ENCODE assay signal across 1 cellular context in the genomic region with DNA sequence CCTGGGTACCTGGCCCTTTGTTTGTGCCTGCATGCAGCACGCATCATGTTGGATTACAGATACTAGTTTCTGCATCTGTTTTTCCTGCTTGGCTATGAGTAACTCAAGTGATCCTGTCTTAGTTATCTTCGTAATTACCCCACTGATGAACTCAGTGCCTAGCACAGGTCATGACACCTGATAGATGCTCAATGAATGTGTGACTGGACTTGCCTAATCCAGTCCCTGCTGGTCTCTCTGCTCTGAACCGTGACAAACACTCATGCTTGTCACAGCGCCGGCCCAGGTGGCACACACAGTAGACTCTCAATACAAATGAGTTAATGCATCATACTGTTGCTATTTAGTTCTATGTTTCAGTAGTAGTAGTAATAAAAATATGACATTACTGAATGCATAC.
TF ChIP-seq lines count a peak whose summit lies in the region.

No MANE protein-coding gene starts in this region.

TF ChIP-seq in GM23338, 12 proteins besides CTCF, POLR2A, EP300 and RAD21 (continued from another document):
- TF ChIP-seq, protein P1, sequence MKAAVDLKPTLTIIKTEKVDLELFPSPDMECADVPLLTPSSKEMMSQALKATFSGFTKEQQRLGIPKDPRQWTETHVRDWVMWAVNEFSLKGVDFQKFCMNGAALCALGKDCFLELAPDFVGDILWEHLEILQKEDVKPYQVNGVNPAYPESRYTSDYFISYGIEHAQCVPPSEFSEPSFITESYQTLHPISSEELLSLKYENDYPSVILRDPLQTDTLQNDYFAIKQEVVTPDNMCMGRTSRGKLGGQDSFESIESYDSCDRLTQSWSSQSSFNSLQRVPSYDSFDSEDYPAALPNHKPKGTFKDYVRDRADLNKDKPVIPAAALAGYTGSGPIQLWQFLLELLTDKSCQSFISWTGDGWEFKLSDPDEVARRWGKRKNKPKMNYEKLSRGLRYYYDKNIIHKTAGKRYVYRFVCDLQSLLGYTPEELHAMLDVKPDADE (IDR thresholded peaks at IDR 0.05), result no peak
- no peak for TF ChIP-seq STAT1 (IDR thresholded peaks at IDR 0.05; ENCODE audit: unreplicated experiment)
- TF ChIP-seq POLR2AphosphoS5 (IDR thresholded peaks at IDR 0.05; ENCODE audit: low read depth), result no peak
- TF ChIP-seq EZH2 (IDR thresholded peaks at IDR 0.05; ENCODE audit: low read depth, unreplicated experiment), result no peak
- TF ChIP-seq JUNB (IDR thresholded peaks at IDR 0.05; ENCODE audit: unreplicated experiment), result no peak
- no peak for TF ChIP-seq NANOG (IDR thresholded peaks at IDR 0.05; ENCODE audit: borderline replicate concordance)
- TF ChIP-seq, protein P2, sequence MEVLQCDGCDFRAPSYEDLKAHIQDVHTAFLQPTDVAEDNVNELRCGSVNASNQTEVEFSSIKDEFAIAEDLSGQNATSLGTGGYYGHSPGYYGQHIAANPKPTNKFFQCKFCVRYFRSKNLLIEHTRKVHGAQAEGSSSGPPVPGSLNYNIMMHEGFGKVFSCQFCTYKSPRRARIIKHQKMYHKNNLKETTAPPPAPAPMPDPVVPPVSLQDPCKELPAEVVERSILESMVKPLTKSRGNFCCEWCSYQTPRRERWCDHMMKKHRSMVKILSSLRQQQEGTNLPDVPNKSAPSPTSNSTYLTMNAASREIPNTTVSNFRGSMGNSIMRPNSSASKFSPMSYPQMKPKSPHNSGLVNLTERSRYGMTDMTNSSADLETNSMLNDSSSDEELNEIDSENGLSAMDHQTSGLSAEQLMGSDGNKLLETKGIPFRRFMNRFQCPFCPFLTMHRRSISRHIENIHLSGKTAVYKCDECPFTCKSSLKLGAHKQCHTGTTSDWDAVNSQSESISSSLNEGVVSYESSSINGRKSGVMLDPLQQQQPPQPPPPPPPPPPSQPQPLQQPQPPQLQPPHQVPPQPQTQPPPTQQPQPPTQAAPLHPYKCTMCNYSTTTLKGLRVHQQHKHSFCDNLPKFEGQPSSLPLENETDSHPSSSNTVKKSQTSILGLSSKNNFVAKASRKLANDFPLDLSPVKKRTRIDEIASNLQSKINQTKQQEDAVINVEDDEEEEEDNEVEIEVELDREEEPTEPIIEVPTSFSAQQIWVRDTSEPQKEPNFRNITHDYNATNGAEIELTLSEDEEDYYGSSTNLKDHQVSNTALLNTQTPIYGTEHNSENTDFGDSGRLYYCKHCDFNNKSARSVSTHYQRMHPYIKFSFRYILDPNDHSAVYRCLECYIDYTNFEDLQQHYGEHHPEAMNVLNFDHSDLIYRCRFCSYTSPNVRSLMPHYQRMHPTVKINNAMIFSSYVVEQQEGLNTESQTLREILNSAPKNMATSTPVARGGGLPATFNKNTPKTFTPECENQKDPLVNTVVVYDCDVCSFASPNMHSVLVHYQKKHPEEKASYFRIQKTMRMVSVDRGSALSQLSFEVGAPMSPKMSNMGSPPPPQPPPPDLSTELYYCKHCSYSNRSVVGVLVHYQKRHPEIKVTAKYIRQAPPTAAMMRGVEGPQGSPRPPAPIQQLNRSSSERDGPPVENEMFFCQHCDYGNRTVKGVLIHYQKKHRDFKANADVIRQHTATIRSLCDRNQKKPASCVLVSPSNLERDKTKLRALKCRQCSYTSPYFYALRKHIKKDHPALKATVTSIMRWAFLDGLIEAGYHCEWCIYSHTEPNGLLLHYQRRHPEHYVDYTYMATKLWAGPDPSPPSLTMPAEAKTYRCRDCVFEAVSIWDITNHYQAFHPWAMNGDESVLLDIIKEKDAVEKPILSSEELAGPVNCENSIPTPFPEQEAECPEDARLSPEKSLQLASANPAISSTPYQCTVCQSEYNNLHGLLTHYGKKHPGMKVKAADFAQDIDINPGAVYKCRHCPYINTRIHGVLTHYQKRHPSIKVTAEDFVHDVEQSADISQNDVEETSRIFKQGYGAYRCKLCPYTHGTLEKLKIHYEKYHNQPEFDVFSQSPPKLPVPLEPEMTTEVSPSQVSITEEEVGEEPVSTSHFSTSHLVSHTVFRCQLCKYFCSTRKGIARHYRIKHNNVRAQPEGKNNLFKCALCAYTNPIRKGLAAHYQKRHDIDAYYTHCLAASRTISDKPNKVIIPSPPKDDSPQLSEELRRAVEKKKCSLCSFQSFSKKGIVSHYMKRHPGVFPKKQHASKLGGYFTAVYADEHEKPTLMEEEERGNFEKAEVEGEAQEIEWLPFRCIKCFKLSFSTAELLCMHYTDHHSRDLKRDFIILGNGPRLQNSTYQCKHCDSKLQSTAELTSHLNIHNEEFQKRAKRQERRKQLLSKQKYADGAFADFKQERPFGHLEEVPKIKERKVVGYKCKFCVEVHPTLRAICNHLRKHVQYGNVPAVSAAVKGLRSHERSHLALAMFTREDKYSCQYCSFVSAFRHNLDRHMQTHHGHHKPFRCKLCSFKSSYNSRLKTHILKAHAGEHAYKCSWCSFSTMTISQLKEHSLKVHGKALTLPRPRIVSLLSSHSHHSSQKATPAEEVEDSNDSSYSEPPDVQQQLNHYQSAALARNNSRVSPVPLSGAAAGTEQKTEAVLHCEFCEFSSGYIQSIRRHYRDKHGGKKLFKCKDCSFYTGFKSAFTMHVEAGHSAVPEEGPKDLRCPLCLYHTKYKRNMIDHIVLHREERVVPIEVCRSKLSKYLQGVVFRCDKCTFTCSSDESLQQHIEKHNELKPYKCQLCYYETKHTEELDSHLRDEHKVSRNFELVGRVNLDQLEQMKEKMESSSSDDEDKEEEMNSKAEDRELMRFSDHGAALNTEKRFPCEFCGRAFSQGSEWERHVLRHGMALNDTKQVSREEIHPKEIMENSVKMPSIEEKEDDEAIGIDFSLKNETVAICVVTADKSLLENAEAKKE (CRISPR knock-in tag; IDR thresholded peaks at IDR 0.05), result no peak
- TF ChIP-seq CREB1 (CRISPR knock-in tag; IDR thresholded peaks at IDR 0.05; ENCODE audit: low read depth), result no peak
- TF ChIP-seq, protein P3, sequence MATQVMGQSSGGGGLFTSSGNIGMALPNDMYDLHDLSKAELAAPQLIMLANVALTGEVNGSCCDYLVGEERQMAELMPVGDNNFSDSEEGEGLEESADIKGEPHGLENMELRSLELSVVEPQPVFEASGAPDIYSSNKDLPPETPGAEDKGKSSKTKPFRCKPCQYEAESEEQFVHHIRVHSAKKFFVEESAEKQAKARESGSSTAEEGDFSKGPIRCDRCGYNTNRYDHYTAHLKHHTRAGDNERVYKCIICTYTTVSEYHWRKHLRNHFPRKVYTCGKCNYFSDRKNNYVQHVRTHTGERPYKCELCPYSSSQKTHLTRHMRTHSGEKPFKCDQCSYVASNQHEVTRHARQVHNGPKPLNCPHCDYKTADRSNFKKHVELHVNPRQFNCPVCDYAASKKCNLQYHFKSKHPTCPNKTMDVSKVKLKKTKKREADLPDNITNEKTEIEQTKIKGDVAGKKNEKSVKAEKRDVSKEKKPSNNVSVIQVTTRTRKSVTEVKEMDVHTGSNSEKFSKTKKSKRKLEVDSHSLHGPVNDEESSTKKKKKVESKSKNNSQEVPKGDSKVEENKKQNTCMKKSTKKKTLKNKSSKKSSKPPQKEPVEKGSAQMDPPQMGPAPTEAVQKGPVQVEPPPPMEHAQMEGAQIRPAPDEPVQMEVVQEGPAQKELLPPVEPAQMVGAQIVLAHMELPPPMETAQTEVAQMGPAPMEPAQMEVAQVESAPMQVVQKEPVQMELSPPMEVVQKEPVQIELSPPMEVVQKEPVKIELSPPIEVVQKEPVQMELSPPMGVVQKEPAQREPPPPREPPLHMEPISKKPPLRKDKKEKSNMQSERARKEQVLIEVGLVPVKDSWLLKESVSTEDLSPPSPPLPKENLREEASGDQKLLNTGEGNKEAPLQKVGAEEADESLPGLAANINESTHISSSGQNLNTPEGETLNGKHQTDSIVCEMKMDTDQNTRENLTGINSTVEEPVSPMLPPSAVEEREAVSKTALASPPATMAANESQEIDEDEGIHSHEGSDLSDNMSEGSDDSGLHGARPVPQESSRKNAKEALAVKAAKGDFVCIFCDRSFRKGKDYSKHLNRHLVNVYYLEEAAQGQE (IDR thresholded peaks at IDR 0.05; ENCODE audit: unreplicated experiment), result no peak
- no peak for TF ChIP-seq EZH2phosphoT487 (IDR thresholded peaks at IDR 0.05; ENCODE audit: unreplicated experiment)
